26 cellular contexts compared by ENCODE assay signal in genomic region chr2:111616651-111617218, GRCh38.
DNase-seq lines count a peak whose midpoint lies in the region; ATAC-seq and TF ChIP-seq lines count a peak whose summit lies in the region.
"Had no signal": no experiment of that assay in that cellular context is flagged by ENCODE, and none has a peak within 500 bp of the region (broad histone marks: within the 10 kb centered on the region; RNA-seq: fewer than 3 reads in every experiment).

No MANE protein-coding gene starts in this region.

- H3K4me1 Mint-ChIP-seq in CD14-positive monocyte, result peaks cover 43% of the 10 kb centered on the region
- H3K4me1 Mint-ChIP-seq in Calu3 (ENCODE audit: low read depth, unreplicated experiment), result peaks cover 52% of the 10 kb centered on the region
- H3K4me1 Mint-ChIP-seq: CD4-positive, alpha-beta memory T cell; T-cell had no signal

- peak overlapping the region; percentile 4 to 79 for H2BK12ac ChIP-seq in mesenchymal stem cell (ENCODE audit: low read length in 2 of 2)

- peak overlapping the region; percentile 17 for H2AK5ac ChIP-seq in mesenchymal stem cell (ENCODE audit: low read length, severe bottlenecking)

- H3K4me1 ChIP-seq in RWPE2 (ENCODE audit: insufficient read depth, poor library complexity, severe bottlenecking) (peaks cover 11% of the 10 kb centered on the region), mesenchymal stem cell (ENCODE audit: control insufficient read depth, insufficient read depth, low read depth, low read length) (peaks cover 15% of the 10 kb centered on the region), left lung (peaks cover 0 to 23% of the 10 kb centered on the region in 2 donors)

- BruUV-seq in Calu3 (replicated peaks; lab: Mats Ljungman, UMichigan), result no TSS peak

- peak overlapping the region in 1 of 2 experiments; percentile 21 for H3K4ac ChIP-seq in mesenchymal stem cell (ENCODE audit: low read depth in 1 of 2, low read length in 2 of 2)

- no peak overlapping the region for H4K8ac ChIP-seq in mesenchymal stem cell (ENCODE audit: low read length)

- DNase-seq in CD14-positive monocyte (ENCODE audit: low spot score) (no peak), Calu3 (no peak), RWPE2 (ENCODE audit: low spot score) (no peak), mesenchymal stem cell (no peak), GM20000 (ENCODE audit: low spot score) (no peak), ecto neural progenitor cell (ENCODE audit: low spot score) (no peak), left lung (no peak)
- DNase-seq: AML-193; CD4-positive, alpha-beta memory T cell; COR-L47; DMS 273 treated with DMSO at 0.1 percent for 48 hours; H9; KG1; MM.1S; NCI-H1694 treated with DMSO at 0.1 percent for 48 hours; NCI-H2081 treated with DMSO at 0.1 percent for 48 hours; NCI-H526; NCI-H82; NK-92 treated with Interleukin-12 subunit alpha and Interleukin-12 subunit beta, amount 100 ng/mL, for 24 hours; RPMI8226; SHP77; T-cell had no signal

- H3K18ac ChIP-seq in mesenchymal stem cell (ENCODE audit: low read depth in 1 of 2, low read length in 2 of 2), result peak overlapping the region in 1 of 2 experiments; percentile 70

- H3K27me3 Mint-ChIP-seq in CD14-positive monocyte (ENCODE audit: low read depth in 3 of 3), result peaks cover 0 to 2% (median 2%) of the 10 kb centered on the region in 3 donors
- no peaks in the 10 kb centered on the region for H3K27me3 Mint-ChIP-seq in Calu3 (ENCODE audit: unreplicated experiment)
- H3K27me3 Mint-ChIP-seq: T-cell had no signal

- CTCF ChIA-PET in Calu3 (lab: Charles Lee), result interaction anchor here (1.5 kb wide), 1 partner anchor 83 kb away, joined by 16 read pairs; no protein-coding TSS in a partner anchor

- no peaks in the 10 kb centered on the region for H3K27me3 ChIP-seq in RWPE2 (ENCODE audit: insufficient read depth, poor library complexity, severe bottlenecking)
- no peaks in the 10 kb centered on the region for H3K27me3 ChIP-seq in mesenchymal stem cell (ENCODE audit: control insufficient read depth in 1 of 2, insufficient read depth in 1 of 2, low read length in 2 of 2)
- no peaks in the 10 kb centered on the region for H3K27me3 ChIP-seq in left lung
- H3K27me3 ChIP-seq: BLaER1 treated with 17β-estradiol and CSF1 and Interleukin-3, amounts not matched to agents 10 nM and 100 nM had no signal

- ATAC-seq in RWPE2 (ENCODE audit: low read depth) (no peak), left lung (no peak)
- ATAC-seq: T-cell had no signal

- H3K9me3 Mint-ChIP-seq in CD14-positive monocyte, result no peaks in the 10 kb centered on the region
- H3K9me3 Mint-ChIP-seq in Calu3 (ENCODE audit: low read depth, unreplicated experiment), result no peaks in the 10 kb centered on the region
- H3K9me3 Mint-ChIP-seq: HFFc6, T-cell had no signal

- no peak overlapping the region for H2AFZ ChIP-seq in mesenchymal stem cell (ENCODE audit: low read depth, low read length)

- peaks cover 0 to 3% of the 10 kb centered on the region in 2 donors for H3K36me3 Mint-ChIP-seq in CD14-positive monocyte
- H3K36me3 Mint-ChIP-seq in Calu3 (ENCODE audit: insufficient read depth, unreplicated experiment), result peaks cover 4% of the 10 kb centered on the region
- H3K36me3 Mint-ChIP-seq: CD4-positive, alpha-beta memory T cell; T-cell had no signal

- H4K91ac ChIP-seq in mesenchymal stem cell (ENCODE audit: low read length), result peak overlapping the region; percentile 5

- peak overlapping the region; percentile 60 for H3K27ac ChIP-seq in RWPE2 (ENCODE audit: poor library complexity, severe bottlenecking)
- no peak overlapping the region for H3K27ac ChIP-seq in mesenchymal stem cell (ENCODE audit: low read length, poor library complexity, severe bottlenecking)
- H3K27ac ChIP-seq in left lung, result no peak overlapping the region
- H3K27ac ChIP-seq: BLaER1 treated with 17β-estradiol and CSF1 and Interleukin-3, amounts not matched to agents 10 nM and 100 nM had no signal

- no peak overlapping the region for H3K9ac ChIP-seq in mesenchymal stem cell (ENCODE audit: low read length)
- H3K9ac ChIP-seq: BLaER1 treated with 17β-estradiol and CSF1 and Interleukin-3, amounts not matched to agents 10 nM and 100 nM; GM23248 had no signal

- TF ChIP-seq CTCF in CD14-positive monocyte (IDR thresholded peaks at IDR 0.05) (no peak), Calu3 (IDR thresholded peaks at IDR 0.05; ENCODE audit: unreplicated experiment) (no peak), RWPE2 (IDR thresholded peaks at IDR 0.05; ENCODE audit: poor library complexity, severe bottlenecking) (no peak), GM20000 (IDR thresholded peaks at IDR 0.05; ENCODE audit: extremely low read depth, missing control alignments) (no peak), left lung (IDR thresholded peaks at IDR 0.05) (no peak)

- WGBS in mesenchymal stem cell, result 96% methylated on average over 8 of the region's 8 CpGs

- H3K4me3 Mint-ChIP-seq in CD14-positive monocyte, result no peak overlapping the region
- no peak overlapping the region for H3K4me3 Mint-ChIP-seq in Calu3 (ENCODE audit: low read depth, unreplicated experiment)
- H3K4me3 Mint-ChIP-seq: CD4-positive, alpha-beta memory T cell; H9; T-cell had no signal

- H2BK120ac ChIP-seq in mesenchymal stem cell (ENCODE audit: low read depth, low read length), result no peak overlapping the region

- H3K9me3 ChIP-seq in RWPE2 (ENCODE audit: severe bottlenecking), result no peaks in the 10 kb centered on the region
- H3K9me3 ChIP-seq in mesenchymal stem cell (ENCODE audit: control insufficient read depth, low read length), result no peaks in the 10 kb centered on the region
- H3K9me3 ChIP-seq in left lung, result no peaks in the 10 kb centered on the region
- H3K9me3 ChIP-seq: A549; BLaER1 treated with 17β-estradiol and CSF1 and Interleukin-3, amounts not matched to agents 10 nM and 100 nM had no signal

- H2BK5ac ChIP-seq in mesenchymal stem cell (ENCODE audit: low read depth, low read length, poor library complexity, severe bottlenecking), result peak overlapping the region; percentile 22

- intact Hi-C loops in CD14-positive monocyte (cut with micrococcal nuclease), result loop anchor here in 1 of 2 donors (5.0 kb wide), 1 partner anchor 46 kb away; no protein-coding TSS in a partner anchor
- intact Hi-C loops in Calu3 (cut with micrococcal nuclease; ENCODE audit: unreplicated experiment), result loop anchor here (2.0 kb wide), 1 partner anchor 50 kb away; no protein-coding TSS in a partner anchor
- intact Hi-C loops in left lung (cut with DNase I), result no loop called here

- H3K23ac ChIP-seq in mesenchymal stem cell (ENCODE audit: low read length in 2 of 2), result no peak overlapping the region

- no peak overlapping the region for H3K4me2 ChIP-seq in mesenchymal stem cell (ENCODE audit: low read length, poor library complexity, severe bottlenecking)

- H3K27ac Mint-ChIP-seq in CD14-positive monocyte (peak overlapping the region in 6 of 7 donors; percentile 30 to 99 (median 75)), Calu3 (ENCODE audit: unreplicated experiment) (peak overlapping the region; percentile 92)
- H3K27ac Mint-ChIP-seq: CD4-positive, alpha-beta memory T cell; H9; HFFc6; T-cell had no signal

- peak overlapping the region in 1 of 2 experiments; percentile 72 for H3K14ac ChIP-seq in mesenchymal stem cell (ENCODE audit: low read length in 2 of 2)

- H3K36me3 ChIP-seq in RWPE2 (ENCODE audit: low read depth) (no peaks in the 10 kb centered on the region), mesenchymal stem cell (ENCODE audit: control insufficient read depth in 1 of 2, insufficient read depth in 2 of 2, low read depth in 1 of 2, low read length in 2 of 2) (no peaks in the 10 kb centered on the region), left lung (no peaks in the 10 kb centered on the region)
- H3K36me3 ChIP-seq: BLaER1 treated with 17β-estradiol and CSF1 and Interleukin-3, amounts not matched to agents 10 nM and 100 nM had no signal

- H3K4me3 ChIP-seq in RWPE2 (ENCODE audit: severe bottlenecking) (no peak overlapping the region), mesenchymal stem cell (ENCODE audit: insufficient read depth in 1 of 2, low read depth in 1 of 2, low read length in 2 of 2) (no peak overlapping the region), left lung (no peak overlapping the region)
- H3K4me3 ChIP-seq: A549; BLaER1 treated with 17β-estradiol and CSF1 and Interleukin-3, amounts not matched to agents 10 nM and 100 nM; GM23248 had no signal

- H3K79me1 ChIP-seq in mesenchymal stem cell (replicated peaks; ENCODE audit: low read length, poor library complexity, severe bottlenecking), result no peaks in the 10 kb centered on the region

- no peak overlapping the region for H2BK15ac ChIP-seq in mesenchymal stem cell (ENCODE audit: low read depth, poor library complexity, severe bottlenecking)
